ENCODE assay signal across 8 cellular contexts in the genomic region with DNA sequence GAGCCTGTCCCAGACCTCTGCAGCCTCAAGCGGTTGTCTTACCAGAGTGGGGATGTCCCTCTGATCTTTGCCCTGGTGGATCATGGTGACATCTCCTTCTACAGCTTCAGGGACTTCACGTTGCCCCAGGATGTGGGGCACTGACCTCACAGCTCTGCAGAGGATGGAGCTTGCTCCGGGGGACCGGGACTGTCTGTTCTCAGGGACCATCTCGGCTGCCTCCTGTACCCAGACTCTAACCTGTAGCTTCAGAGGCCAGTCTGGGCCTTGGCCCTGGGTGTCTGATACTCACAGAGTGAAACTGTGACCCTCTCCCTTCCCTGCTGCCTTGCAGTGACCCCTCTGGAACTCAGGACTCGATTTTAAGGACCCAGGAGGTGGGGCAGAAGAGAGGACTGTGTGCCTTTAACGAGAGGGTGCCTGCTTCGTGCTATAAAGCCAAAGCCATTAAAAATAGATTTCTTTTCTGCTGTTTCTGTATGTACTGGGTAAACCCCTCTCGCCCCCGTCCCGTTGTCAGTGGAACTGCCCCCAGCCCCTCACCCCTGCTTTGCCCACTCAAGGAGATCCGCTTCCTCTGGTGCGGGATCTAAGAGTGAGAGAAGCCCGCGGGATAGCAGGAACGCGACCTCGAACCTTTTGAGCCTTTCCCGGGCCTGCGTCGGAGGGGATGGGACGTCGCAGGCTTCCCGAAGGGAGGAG. TPM values are rescaled to one million over a fixed set of nuclear protein-coding genes. Genes with fewer than 3 reads are reported as not detected.
A peak's percentile ranks its signal among the peaks of the same experiment; 100 is the strongest.
DNase-seq lines count a peak whose midpoint lies in the region; ATAC-seq lines count a peak whose summit lies in the region.

No MANE protein-coding gene starts in this region.

- H3K9ac ChIP-seq in HUES48 (ENCODE audit: low read depth, low read length): peak overlapping the region; percentile 81; the same call in 1 of the 2 replicates
- H3K9ac ChIP-seq in iPS-18a (ENCODE audit: low read length): no peak overlapping the region

- peaks cover 11% of the 10 kb centered on the region for H3K4me1 Mint-ChIP-seq in activated naive CD8-positive, alpha-beta T cell treated with anti-CD3 and anti-CD28 coated beads for 36 hours

- H3K4me3 ChIP-seq in HUES48 (ENCODE audit: low read depth, low read length): peak overlapping the region; percentile 86
- H3K4me3 ChIP-seq in iPS-18a (ENCODE audit: low read length): peak overlapping the region; percentile 70
- H3K4me3 ChIP-seq in skin epidermis: peak overlapping the region; percentile 45 to 75 (median 66)

- peak overlapping the region; percentile 45 for H3K4me3 Mint-ChIP-seq in activated naive CD8-positive, alpha-beta T cell treated with anti-CD3 and anti-CD28 coated beads for 36 hours

- DNase-seq in activated naive CD8-positive, alpha-beta T cell treated with anti-CD3 and anti-CD28 coated beads for 36 hours: no peak
- DNase-seq in C1 segment of cervical spinal cord (lab: John Stamatoyannopoulos, UW) (no peak), HK-2 (ENCODE audit: unreplicated experiment) (no peak), SW480 (ENCODE audit: low spot score) (no peak)

- H3K36me3 ChIP-seq in HUES48 (ENCODE audit: control insufficient read depth, insufficient read depth, low read length) (peaks cover 37% of the 10 kb centered on the region), iPS-18a (ENCODE audit: control insufficient read depth, low read depth, low read length) (peaks cover 14% of the 10 kb centered on the region)

- no peak for ATAC-seq in GM19463 (IDR thresholded peaks at IDR 0.05; ENCODE audit: unreplicated experiment)

- H3K27me3 ChIP-seq in HUES48 (ENCODE audit: control insufficient read depth, insufficient read depth, low read length): peaks cover 4% of the 10 kb centered on the region; the same call in 1 of the 2 replicates
- H3K27me3 ChIP-seq in iPS-18a (ENCODE audit: control insufficient read depth, insufficient read depth, low read length): peaks cover 12% of the 10 kb centered on the region

- H3K4me1 ChIP-seq in HUES48 (ENCODE audit: control insufficient read depth, insufficient read depth, low read length) (no peaks in the 10 kb centered on the region; the same call in 1 of the 2 replicates), iPS-18a (ENCODE audit: control insufficient read depth, low read depth, low read length) (peaks cover 6% of the 10 kb centered on the region)

- no peaks in the 10 kb centered on the region for H3K9me3 ChIP-seq in HUES48 (ENCODE audit: control insufficient read depth, insufficient read depth, low read length)
- H3K9me3 ChIP-seq in iPS-18a (ENCODE audit: control insufficient read depth, low read depth, low read length): no peaks in the 10 kb centered on the region

- no peaks in the 10 kb centered on the region for H3K9me3 Mint-ChIP-seq in activated naive CD8-positive, alpha-beta T cell treated with anti-CD3 and anti-CD28 coated beads for 36 hours

- H3K27me3 Mint-ChIP-seq in activated naive CD8-positive, alpha-beta T cell treated with anti-CD3 and anti-CD28 coated beads for 36 hours: no peaks in the 10 kb centered on the region

- peaks cover 11% of the 10 kb centered on the region for H3K36me3 Mint-ChIP-seq in activated naive CD8-positive, alpha-beta T cell treated with anti-CD3 and anti-CD28 coated beads for 36 hours

- no peak overlapping the region for H3K27ac Mint-ChIP-seq in activated naive CD8-positive, alpha-beta T cell treated with anti-CD3 and anti-CD28 coated beads for 36 hours

- H3K27ac ChIP-seq in HUES48 (ENCODE audit: low read depth, low read length) (peak overlapping the region; percentile 87), iPS-18a (ENCODE audit: low read length) (no peak overlapping the region), skin epidermis (peak overlapping the region in 20 of 21 experiments; percentile 4 to 91 (median 80))

RNA-seq across cellular contexts. Expression of a gene that starts 1.1 kb away (rescaled TPM):
- total RNA-seq in activated naive CD8-positive, alpha-beta T cell treated with anti-CD3 and anti-CD28 coated beads for 36 hours: 1 to 10 TPM; 4.8 to 5.0 TPM

RNA-seq across cellular contexts. Expression of a gene that starts 8.1 kb away (rescaled TPM):
- 10 to 100 TPM; 44.6 to 45.5 TPM for total RNA-seq in activated naive CD8-positive, alpha-beta T cell treated with anti-CD3 and anti-CD28 coated beads for 36 hours

RNA-seq across cellular contexts. Expression of a gene that starts 9.1 kb away (rescaled TPM):
- 1 to 10 TPM; 4.3 to 4.5 TPM for total RNA-seq in activated naive CD8-positive, alpha-beta T cell treated with anti-CD3 and anti-CD28 coated beads for 36 hours
